Comparison of ENCODE assay signal across 11 cellular contexts in the genomic region with DNA sequence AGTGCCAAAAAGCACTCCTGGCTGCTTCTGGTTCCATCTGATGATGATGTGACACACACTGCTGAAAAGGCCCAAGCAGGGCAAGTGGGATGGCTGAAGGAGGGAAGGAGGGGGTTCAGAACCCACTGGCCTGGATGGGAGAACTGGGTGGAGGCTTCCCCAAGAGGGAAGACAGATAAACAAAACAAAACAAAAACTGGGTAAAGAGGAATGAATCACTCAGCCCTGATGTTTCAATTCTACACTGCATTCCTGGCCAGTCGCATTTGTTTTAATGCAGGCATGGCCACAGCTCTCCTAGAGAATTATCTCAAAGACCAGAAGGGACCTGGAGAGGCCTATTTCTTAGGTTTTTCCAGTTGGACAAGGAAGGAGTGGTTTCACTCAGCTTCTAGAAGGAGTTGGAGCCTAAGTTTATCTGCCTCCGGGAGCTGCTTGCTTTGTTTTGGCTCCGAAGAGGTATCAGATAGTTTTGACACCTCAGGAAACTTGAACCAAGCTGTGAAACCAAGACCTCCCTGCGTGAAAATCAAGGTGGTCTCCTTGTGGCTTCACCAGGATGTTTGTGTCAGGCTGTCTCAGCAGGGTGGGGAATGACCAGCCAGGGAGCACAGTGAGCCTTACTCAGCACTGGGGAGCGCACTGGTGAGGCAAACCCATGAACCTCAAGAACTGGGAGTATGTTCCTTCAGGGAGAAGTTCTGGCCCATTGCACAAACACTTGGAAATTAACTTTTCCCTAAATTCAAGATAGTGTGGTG. TPM values are rescaled to one million over a fixed set of nuclear protein-coding genes. Genes with fewer than 3 reads are reported as not detected.
DNase-seq lines count a peak whose midpoint lies in the region; ATAC-seq and TF ChIP-seq lines count a peak whose summit lies in the region.
"Had no signal": no experiment of that assay in that cellular context is flagged by ENCODE, and none has a peak within 500 bp of the region (broad histone marks: within the 10 kb centered on the region; RNA-seq: fewer than 3 reads in every experiment).

No MANE protein-coding gene starts in this region.

- H3K9me3 ChIP-seq in MG63 (no peaks in the 10 kb centered on the region), lower lobe of right lung (no peaks in the 10 kb centered on the region)

- H3K4me3 ChIP-seq in MG63 (no peak overlapping the region), GM23338 (no peak overlapping the region), lower lobe of right lung (no peak overlapping the region)

- DNase-seq in AG08396 (ENCODE audit: low spot score) (peak; percentile 62), MG63 (peak; percentile 44), GM23338 (ENCODE audit: low spot score) (no peak), lower lobe of right lung (no peak)
- DNase-seq in effector memory CD8-positive, alpha-beta T cell, result peak; percentile 22 to 32 (median 25)
- peak in 1 of 10 donors; percentile 24 for DNase-seq in naive thymus-derived CD8-positive, alpha-beta T cell
- DNase-seq in stimulated activated CD4-positive, alpha-beta T cell treated with anti-CD3 and anti-CD28 coated beads, Interleukin-1b, Interleukin-23, amount 100 ng/mL, for 48 hours, result no peak
- DNase-seq: nucleus accumbens; SHP77 treated with DMSO at 0.1 percent for 48 hours; stimulated activated CD8-positive, alpha-beta memory T cell treated with anti-CD3 and anti-CD28 coated beads, Interleukin-4, amount 100 ng/mL, for 48 hours had no signal

- TF ChIP-seq CTCF in GM23338 (conservative IDR thresholded peaks at IDR 0.05; ENCODE audit: low read depth in 2 of 2) (no peak), lower lobe of right lung (IDR thresholded peaks at IDR 0.05) (no peak)

- no peaks in the 10 kb centered on the region for H3K4me1 ChIP-seq in GM23338 (ENCODE audit: insufficient read depth)
- H3K4me1 ChIP-seq in lower lobe of right lung, result no peaks in the 10 kb centered on the region

- no peaks in the 10 kb centered on the region for H3F3A ChIP-seq in GM23338 (replicated peaks; ENCODE audit: low read depth)

- H2AFZ ChIP-seq in GM23338, result no peak overlapping the region

- intact Hi-C loops in lower lobe of right lung (cut with DNase I), result no loop called here

- H3K36me3 ChIP-seq in MG63, result peaks cover 88% of the 10 kb centered on the region
- H3K36me3 ChIP-seq in GM23338 (ENCODE audit: insufficient read depth), result peaks cover 27% of the 10 kb centered on the region; the same call in 1 of the 2 replicates
- H3K36me3 ChIP-seq in lower lobe of right lung, result peaks cover 97% of the 10 kb centered on the region

- no peaks in the 10 kb centered on the region for H3K9me2 ChIP-seq in GM23338 (ENCODE audit: insufficient read depth)

- H3K27me3 Mint-ChIP-seq in effector memory CD8-positive, alpha-beta T cell, result no peaks in the 10 kb centered on the region
- no peaks in the 10 kb centered on the region for H3K27me3 Mint-ChIP-seq in naive thymus-derived CD8-positive, alpha-beta T cell
- H3K27me3 Mint-ChIP-seq in GM23338 (ENCODE audit: insufficient read depth, low read depth, poor library complexity), result no peaks in the 10 kb centered on the region

- peaks cover 30 to 31% of the 10 kb centered on the region in 2 donors for H3K4me1 Mint-ChIP-seq in effector memory CD8-positive, alpha-beta T cell (ENCODE audit: low read depth in 2 of 2)
- H3K4me1 Mint-ChIP-seq in naive thymus-derived CD8-positive, alpha-beta T cell, result peaks cover 6 to 56% (median 10%) of the 10 kb centered on the region in 4 donors
- no peaks in the 10 kb centered on the region for H3K4me1 Mint-ChIP-seq in GM23338

- H3K9me3 Mint-ChIP-seq in effector memory CD8-positive, alpha-beta T cell, result no peaks in the 10 kb centered on the region
- H3K9me3 Mint-ChIP-seq in naive thymus-derived CD8-positive, alpha-beta T cell, result no peaks in the 10 kb centered on the region
- no peaks in the 10 kb centered on the region for H3K9me3 Mint-ChIP-seq in GM23338

- no peaks in the 10 kb centered on the region for H3K27me3 ChIP-seq in MG63
- H3K27me3 ChIP-seq in GM23338 (ENCODE audit: insufficient read depth), result no peaks in the 10 kb centered on the region
- H3K27me3 ChIP-seq in lower lobe of right lung (ENCODE audit: low read depth), result no peaks in the 10 kb centered on the region

- no peaks in the 10 kb centered on the region for H3K79me2 ChIP-seq in GM23338 (replicated peaks; ENCODE audit: insufficient read depth)

- H3K36me3 Mint-ChIP-seq in effector memory CD8-positive, alpha-beta T cell (ENCODE audit: insufficient read depth), result peaks cover 66% of the 10 kb centered on the region
- H3K36me3 Mint-ChIP-seq in naive thymus-derived CD8-positive, alpha-beta T cell, result peaks cover 0 to 92% (median 9%) of the 10 kb centered on the region in 3 donors
- H3K36me3 Mint-ChIP-seq in GM23338 (ENCODE audit: low read depth), result peaks cover 28% of the 10 kb centered on the region

- no peak overlapping the region for H3K27ac ChIP-seq in GM23338 (ENCODE audit: low read depth)
- H3K27ac ChIP-seq in lower lobe of right lung, result no peak overlapping the region

- H3K27ac Mint-ChIP-seq in effector memory CD8-positive, alpha-beta T cell, result peak overlapping the region; percentile 85 to 95
- H3K27ac Mint-ChIP-seq in naive thymus-derived CD8-positive, alpha-beta T cell, result peak overlapping the region; percentile 50 to 91 (median 86)
- no peak overlapping the region for H3K27ac Mint-ChIP-seq in GM23338

- peak overlapping the region; percentile 53 to 75 for H3K4me3 Mint-ChIP-seq in effector memory CD8-positive, alpha-beta T cell
- H3K4me3 Mint-ChIP-seq in naive thymus-derived CD8-positive, alpha-beta T cell, result peak overlapping the region in 1 of 10 donors; percentile 41
- no peak overlapping the region for H3K4me3 Mint-ChIP-seq in GM23338

- no peak overlapping the region for H3K4me2 ChIP-seq in GM23338

- POLR2A ChIA-PET in naive thymus-derived CD8-positive, alpha-beta T cell (lab: Charles Lee), result no interaction called here

- H4K20me1 ChIP-seq in GM23338 (replicated peaks; ENCODE audit: insufficient read depth), result no peaks in the 10 kb centered on the region; the same call in 1 of the 2 replicates

- ATAC-seq in effector memory CD8-positive, alpha-beta T cell (replicated peaks), result peak; percentile 80
- ATAC-seq in naive thymus-derived CD8-positive, alpha-beta T cell, result no peak
- ATAC-seq in GM23338 (no peak), lower lobe of right lung (no peak), GM21367 (IDR thresholded peaks at IDR 0.05; ENCODE audit: unreplicated experiment) (no peak)

TF ChIP-seq in GM23338, 12 proteins besides CTCF, POLR2A, EP300 and RAD21 (continues in another document):
- TF ChIP-seq EZH2 (IDR thresholded peaks at IDR 0.05; ENCODE audit: low read depth, unreplicated experiment) (no peak), REST (IDR thresholded peaks at IDR 0.05; ENCODE audit: unreplicated experiment) (no peak), CREB1 (CRISPR knock-in tag; IDR thresholded peaks at IDR 0.05; ENCODE audit: low read depth) (no peak), JUNB (IDR thresholded peaks at IDR 0.05; ENCODE audit: unreplicated experiment) (no peak), ZNF331 (CRISPR knock-in tag; IDR thresholded peaks at IDR 0.05; ENCODE audit: low read depth) (no peak), POLR2AphosphoS5 (IDR thresholded peaks at IDR 0.05; ENCODE audit: low read depth) (no peak), NANOG (IDR thresholded peaks at IDR 0.05; ENCODE audit: borderline replicate concordance) (no peak)
- TF ChIP-seq, protein P1, sequence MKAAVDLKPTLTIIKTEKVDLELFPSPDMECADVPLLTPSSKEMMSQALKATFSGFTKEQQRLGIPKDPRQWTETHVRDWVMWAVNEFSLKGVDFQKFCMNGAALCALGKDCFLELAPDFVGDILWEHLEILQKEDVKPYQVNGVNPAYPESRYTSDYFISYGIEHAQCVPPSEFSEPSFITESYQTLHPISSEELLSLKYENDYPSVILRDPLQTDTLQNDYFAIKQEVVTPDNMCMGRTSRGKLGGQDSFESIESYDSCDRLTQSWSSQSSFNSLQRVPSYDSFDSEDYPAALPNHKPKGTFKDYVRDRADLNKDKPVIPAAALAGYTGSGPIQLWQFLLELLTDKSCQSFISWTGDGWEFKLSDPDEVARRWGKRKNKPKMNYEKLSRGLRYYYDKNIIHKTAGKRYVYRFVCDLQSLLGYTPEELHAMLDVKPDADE (IDR thresholded peaks at IDR 0.05), result no peak

RNA-seq across cellular contexts. Expression of gene TTPAL, which starts 16.1 kb away (rescaled TPM):
- 5.8 and 12.9 TPM in 2 replicates for total RNA-seq in MG63 (2014; rRNA removed; shearing (Covaris generic); ENCODE audit: low replicate concordance)
- 10 to 100 TPM; 17.4 to 19.3 TPM for total RNA-seq in naive thymus-derived CD8-positive, alpha-beta T cell
- polyA plus RNA-seq in naive thymus-derived CD8-positive, alpha-beta T cell, result 10 to 100 TPM; 10.5 to 15.3 (median 15.3) TPM
- 10.2 TPM in 2 replicates for total RNA-seq in GM23338 (2014; rRNA removed; shearing (Covaris generic))
- polyA plus RNA-seq in GM23338 (2016; fragmentation: Nextera tagmentation; extraction: Ambion mirVana), result 3.5 and 3.7 TPM in 2 replicates
- 9.6 TPM for total RNA-seq in lower lobe of right lung

RNA-seq across cellular contexts. Expression of gene SERINC3, which starts 30.1 kb away (rescaled TPM):
- 54.8 and 78.9 TPM in 2 replicates for total RNA-seq in MG63 (2014; rRNA removed; shearing (Covaris generic); ENCODE audit: low replicate concordance)
- 10 to 100 TPM; 82.0 to 94.6 TPM for total RNA-seq in naive thymus-derived CD8-positive, alpha-beta T cell
- 100 to 1,000 TPM; 163 to 207 (median 173) TPM for polyA plus RNA-seq in naive thymus-derived CD8-positive, alpha-beta T cell
- 25.4 and 33.0 TPM in 2 replicates for total RNA-seq in GM23338 (2014; rRNA removed; shearing (Covaris generic))
- 18.1 and 18.6 TPM in 2 replicates for polyA plus RNA-seq in GM23338 (2016; fragmentation: Nextera tagmentation; extraction: Ambion mirVana)
- 133 TPM for total RNA-seq in lower lobe of right lung

Comparison
In these comparisons a context has a peak if more than half of its experiments do, and no peak if none do; other contexts are left out.
1. DNase-seq: peak in AG08396 (single experiment), MG63 (single experiment) and effector memory CD8-positive, alpha-beta T cell (3 of 3); none in GM23338 (single experiment), lower lobe of right lung (single experiment) and stimulated activated CD4-positive, alpha-beta T cell treated with anti-CD3 and anti-CD28 coated beads, Interleukin-1b, Interleukin-23, amount 100 ng/mL, for 48 hours (single experiment).